Comparison of ENCODE assay signal across 9 cellular contexts in genomic region chr6:142843344-142843743, GRCh38.
DNase-seq lines count a peak whose midpoint lies in the region; ATAC-seq, FAIRE-seq and TF ChIP-seq lines count a peak whose summit lies in the region.
"Had no signal": no experiment of that assay in that cellular context is flagged by ENCODE, and none has a peak within 500 bp of the region (broad histone marks: within the 10 kb centered on the region; RNA-seq: fewer than 3 reads in every experiment).

No MANE protein-coding gene starts in this region.

- peak overlapping the region; percentile 17 for H3K9ac ChIP-seq in endothelial cell of umbilical vein (replicated peaks; ENCODE audit: extremely low read depth, insufficient read depth, low read length)

- CTCF ChIA-PET in activated CD4-positive, alpha-beta T cell treated with anti-CD3 and anti-CD28 coated beads for 36 hours (lab: Charles Lee), result interaction anchor here (0.6 to 4.0 kb wide), 22 partner anchors 10 to 183 kb away, joined by 3 to 22 read pairs (median 4); no protein-coding TSS in a partner anchor
- CTCF ChIA-PET in Panc1 (lab: Charles Lee), result no interaction called here
- CTCF ChIA-PET in endothelial cell of umbilical vein (lab: Charles Lee), result interaction anchor here (0.8 to 2.3 kb wide), 8 partner anchors 9 to 183 kb away, joined by 3 to 6 read pairs (median 4); no protein-coding TSS in a partner anchor

- FAIRE-seq in endothelial cell of umbilical vein (lab: Jason Lieb, UNC), result no peak

- H3K36me3 Mint-ChIP-seq in activated CD4-positive, alpha-beta T cell treated with anti-CD3 and anti-CD28 coated beads for 36 hours (ENCODE audit: low read depth), result peaks cover 7% of the 10 kb centered on the region
- peaks cover 0 to 4% of the 10 kb centered on the region in 2 donors for H3K36me3 Mint-ChIP-seq in stimulated activated naive B cell treated with anti-CD40 and anti-IgM and Interleukin-4, amounts not matched to agents 10 μg/mL and 1 μg/mL and 100 μg/mL, for 72 hours

- H3K9me1 ChIP-seq in endothelial cell of umbilical vein (replicated peaks; ENCODE audit: control insufficient read depth, extremely low read depth, insufficient read depth, low read length), result no peaks in the 10 kb centered on the region

- H3K27me3 ChIP-seq in Panc1 (ENCODE audit: control insufficient read depth, insufficient read depth, low read length) (no peaks in the 10 kb centered on the region), endothelial cell of umbilical vein (ENCODE audit: control insufficient read depth in 2 of 2, insufficient read depth in 2 of 2, low read length in 2 of 2) (no peaks in the 10 kb centered on the region)

- no peak for TF ChIP-seq CTCF in Panc1 (IDR thresholded peaks at IDR 0.05)
- no peak for TF ChIP-seq CTCF in endothelial cell of umbilical vein (IDR thresholded peaks at IDR 0.05; ENCODE audit: extremely low read depth in 1 of 2, insufficient read depth in 1 of 2, low read depth in 1 of 2, low read length in 2 of 2)

- H3K79me2 ChIP-seq in endothelial cell of umbilical vein (ENCODE audit: control insufficient read depth, insufficient read depth, low read length), result no peaks in the 10 kb centered on the region

- ATAC-seq in activated CD4-positive, alpha-beta T cell treated with anti-CD3 and anti-CD28 coated beads for 36 hours, result peak; percentile 9
- ATAC-seq in Panc1 (no peak), GM18867 (IDR thresholded peaks at IDR 0.05; ENCODE audit: unreplicated experiment) (no peak), HG02840 (IDR thresholded peaks at IDR 0.05; ENCODE audit: low FRiP score, unreplicated experiment) (no peak)
- ATAC-seq in stimulated activated naive B cell treated with anti-CD40 and anti-IgM and Interleukin-4, amounts not matched to agents 10 μg/mL and 1 μg/mL and 100 μg/mL, for 72 hours (replicated peaks), result no peak

- BruUV-seq in Panc1 (replicated peaks; lab: Mats Ljungman, UMichigan) (no TSS peak), endothelial cell of umbilical vein (replicated peaks; lab: Mats Ljungman, UMichigan) (no TSS peak)

- POLR2A ChIA-PET in activated CD4-positive, alpha-beta T cell treated with anti-CD3 and anti-CD28 coated beads for 36 hours (lab: Charles Lee), result interaction anchor here (0.6 to 1.8 kb wide), 18 partner anchors 8 to 701 kb away, joined by 3 to 17 read pairs (median 4); no protein-coding TSS in a partner anchor
- POLR2A ChIA-PET in Panc1 (lab: Charles Lee), result no interaction called here
- POLR2A ChIA-PET in endothelial cell of umbilical vein (lab: Charles Lee), result interaction anchor here (1.0 kb wide), 1 partner anchor 16 kb away, joined by 3 read pairs; no protein-coding TSS in a partner anchor

- no peaks in the 10 kb centered on the region; the same call in 1 of the 2 replicates for H3K36me3 ChIP-seq in Panc1 (ENCODE audit: control insufficient read depth, insufficient read depth, low read length)
- no peaks in the 10 kb centered on the region for H3K36me3 ChIP-seq in endothelial cell of umbilical vein (ENCODE audit: control insufficient read depth in 2 of 2, extremely low read depth in 1 of 2, insufficient read depth in 2 of 2, low read length in 2 of 2)

- H3K4me2 ChIP-seq in endothelial cell of umbilical vein (ENCODE audit: insufficient read depth, low read length), result no peak overlapping the region

- peak overlapping the region; percentile 97 for H3K27ac Mint-ChIP-seq in activated CD4-positive, alpha-beta T cell treated with anti-CD3 and anti-CD28 coated beads for 36 hours
- H3K27ac Mint-ChIP-seq in stimulated activated naive B cell treated with anti-CD40 and anti-IgM and Interleukin-4, amounts not matched to agents 10 μg/mL and 1 μg/mL and 100 μg/mL, for 72 hours, result peak overlapping the region; percentile 94

- no peaks in the 10 kb centered on the region for H4K20me1 ChIP-seq in endothelial cell of umbilical vein (replicated peaks; ENCODE audit: control insufficient read depth, extremely low read depth, insufficient read depth, low read length)

- no peaks in the 10 kb centered on the region for H3K9me3 ChIP-seq in Panc1 (ENCODE audit: control insufficient read depth, insufficient read depth, low read depth, low read length)
- no peaks in the 10 kb centered on the region for H3K9me3 ChIP-seq in endothelial cell of umbilical vein (replicated peaks; ENCODE audit: control insufficient read depth, insufficient read depth, low read length)

- H3K9me3 Mint-ChIP-seq in activated CD4-positive, alpha-beta T cell treated with anti-CD3 and anti-CD28 coated beads for 36 hours (ENCODE audit: low read depth), result no peaks in the 10 kb centered on the region
- no peaks in the 10 kb centered on the region for H3K9me3 Mint-ChIP-seq in stimulated activated naive B cell treated with anti-CD40 and anti-IgM and Interleukin-4, amounts not matched to agents 10 μg/mL and 1 μg/mL and 100 μg/mL, for 72 hours

- no peaks in the 10 kb centered on the region for H3K27me3 Mint-ChIP-seq in activated CD4-positive, alpha-beta T cell treated with anti-CD3 and anti-CD28 coated beads for 36 hours
- H3K27me3 Mint-ChIP-seq in stimulated activated naive B cell treated with anti-CD40 and anti-IgM and Interleukin-4, amounts not matched to agents 10 μg/mL and 1 μg/mL and 100 μg/mL, for 72 hours, result no peaks in the 10 kb centered on the region

- peak overlapping the region; percentile 71 for H3K4me3 Mint-ChIP-seq in activated CD4-positive, alpha-beta T cell treated with anti-CD3 and anti-CD28 coated beads for 36 hours
- peak overlapping the region; percentile 77 for H3K4me3 Mint-ChIP-seq in stimulated activated naive B cell treated with anti-CD40 and anti-IgM and Interleukin-4, amounts not matched to agents 10 μg/mL and 1 μg/mL and 100 μg/mL, for 72 hours

- H2AFZ ChIP-seq in endothelial cell of umbilical vein (ENCODE audit: low read depth, low read length), result no peak overlapping the region

- intact Hi-C loops in activated CD4-positive, alpha-beta T cell treated with anti-CD3 and anti-CD28 coated beads for 36 hours (cut with DNase I, micrococcal nuclease), result loop anchor here (1.0 to 5.0 kb wide), 9 partner anchors 8 to 276 kb away; no protein-coding TSS in a partner anchor
- intact Hi-C loops in Panc1 (cut with micrococcal nuclease; ENCODE audit: unreplicated experiment), result no loop called here
- intact Hi-C loops in endothelial cell of umbilical vein (cut with micrococcal nuclease), result loop anchor here (10.0 kb wide), 1 partner anchor 429 kb away; no protein-coding TSS in a partner anchor

- H3K27ac ChIP-seq in Panc1 (ENCODE audit: low read length) (peak overlapping the region; percentile 91), endothelial cell of umbilical vein (ENCODE audit: insufficient read depth, low read depth, low read length) (peak overlapping the region; percentile 72)

- no peak for DNase-seq in activated CD4-positive, alpha-beta T cell treated with anti-CD3 and anti-CD28 coated beads for 36 hours
- DNase-seq in activated CD4-positive, alpha-beta T cell treated with anti-CD3 and anti-CD28 coated beads, Interleukin-2, amount 50 U/mL, for 48 hours, result no peak
- no peak for DNase-seq in Panc1 (ENCODE audit: low read depth, low spot score)
- no peak for DNase-seq in endothelial cell of umbilical vein (ENCODE audit: low read depth, low spot score)
- DNase-seq in stimulated activated naive B cell treated with anti-CD40 and anti-IgM and Interleukin-4, amounts not matched to agents 10 μg/mL and 1 μg/mL and 100 μg/mL, for 72 hours, result no peak
- no peak for DNase-seq in LoVo (ENCODE audit: low spot score)
- DNase-seq: NCI-H1436 had no signal

- H3K4me1 ChIP-seq in Panc1 (ENCODE audit: control insufficient read depth, insufficient read depth, low read length) (peaks cover 63% of the 10 kb centered on the region), endothelial cell of umbilical vein (ENCODE audit: control insufficient read depth, extremely low read depth, insufficient read depth, low read length) (peaks cover 71% of the 10 kb centered on the region)

- dilution Hi-C loops in endothelial cell of umbilical vein (cut with MboI; ENCODE audit: extremely low pct_ligation_motif_present, low sequenced_read_pairs), result no loop called here

- in situ Hi-C loops in Panc1 (cut with HindIII; ENCODE audit: low pct_unique_long_range_greater_than_20kb, low sequenced_read_pairs), result no loop called here

- no peak for TF ChIP-seq POLR2A in endothelial cell of umbilical vein (IDR thresholded peaks at IDR 0.05; ENCODE audit: low read depth, low read length)

- H3K4me1 Mint-ChIP-seq in activated CD4-positive, alpha-beta T cell treated with anti-CD3 and anti-CD28 coated beads for 36 hours, result peaks cover 88% of the 10 kb centered on the region
- H3K4me1 Mint-ChIP-seq in stimulated activated naive B cell treated with anti-CD40 and anti-IgM and Interleukin-4, amounts not matched to agents 10 μg/mL and 1 μg/mL and 100 μg/mL, for 72 hours, result peaks cover 50 to 89% of the 10 kb centered on the region in 2 donors

- H3K4me3 ChIP-seq in Panc1 (ENCODE audit: low read depth in 2 of 2, low read length in 2 of 2) (peak overlapping the region; percentile 30 to 50; a peak in 3 of 4 replicates), endothelial cell of umbilical vein (replicated peaks in 1 of 3; ENCODE audit: insufficient read depth in 1 of 3, low read depth in 1 of 3, low read length in 3 of 3) (no peak overlapping the region)

TF ChIP-seq in endothelial cell of umbilical vein, 7 proteins besides CTCF, POLR2A, EP300 and RAD21:
- TF ChIP-seq MYC (IDR thresholded peaks at IDR 0.05; ENCODE audit: low read depth, low read length), result no peak
- TF ChIP-seq GATA2 (IDR thresholded peaks at IDR 0.05; ENCODE audit: insufficient read depth, insufficient read length, low read depth, low read length), result no peak
- no peak for TF ChIP-seq POLR2AphosphoS5 (IDR thresholded peaks at IDR 0.05; ENCODE audit: insufficient read depth, low read depth, low read length)

Comparison
In these comparisons a context has a peak if more than half of its experiments do, and no peak if none do; other contexts are left out.
1. H3K4me3 ChIP-seq: peak in Panc1 (2 of 2); none in endothelial cell of umbilical vein (0 of 3).